ENCODE assay signal across 8 cellular contexts in the genomic region with DNA sequence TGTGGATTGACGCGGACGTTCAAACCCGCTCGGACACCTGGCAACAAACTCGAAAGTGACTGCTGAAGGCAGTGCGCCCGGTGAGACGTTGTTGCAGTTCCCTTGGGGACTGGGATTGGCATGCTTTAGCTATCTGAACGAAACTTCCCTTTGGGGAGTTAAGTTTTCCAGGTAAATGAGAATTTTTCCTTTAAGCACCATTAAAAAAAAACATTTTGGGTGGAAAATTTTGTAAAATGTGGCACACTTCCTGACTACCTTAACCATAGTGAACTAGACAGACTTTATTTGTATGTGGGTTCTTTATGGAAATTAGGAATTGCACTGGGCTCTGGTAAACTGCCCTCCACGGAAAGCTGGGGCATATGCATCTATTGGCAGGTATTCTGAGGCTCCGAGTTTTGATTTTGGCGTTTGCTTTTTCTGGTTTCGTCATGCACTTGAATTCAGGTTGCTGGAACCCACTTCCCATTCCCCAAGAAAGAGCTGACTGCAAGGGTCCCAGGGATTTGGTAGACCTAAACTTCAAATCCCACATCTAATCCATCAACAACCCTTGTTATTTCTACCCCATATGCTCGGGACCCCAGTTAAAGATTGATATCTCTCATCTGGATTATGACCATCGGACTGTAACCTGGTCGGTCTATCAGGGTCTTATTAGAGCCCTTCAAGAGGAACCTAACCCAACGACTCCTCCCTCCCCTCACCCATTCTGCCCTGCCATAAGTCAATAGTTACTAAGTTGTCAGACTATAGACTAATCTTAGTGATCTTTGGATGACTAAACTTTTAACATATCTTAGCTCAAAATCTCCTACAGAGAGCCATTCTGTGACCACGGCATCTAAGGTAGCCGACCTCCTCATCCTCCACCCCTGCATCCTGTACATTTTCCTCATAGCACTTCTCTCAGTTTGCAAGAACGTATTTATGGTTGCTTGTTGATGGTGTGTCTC. TPM values are rescaled to one million over a fixed set of nuclear protein-coding genes. Genes with fewer than 3 reads are reported as not detected.
DNase-seq lines count a peak whose midpoint lies in the region; ATAC-seq and TF ChIP-seq lines count a peak whose summit lies in the region.

No MANE protein-coding gene starts in this region.

- CTCF ChIA-PET in OCI-LY7 (lab: Charles Lee; ENCODE audit: unreplicated experiment): interaction anchor here (1.0 to 1.4 kb wide), 2 partner anchors 14 to 46 kb away, joined by 5 read pairs; no protein-coding TSS in a partner anchor

- TF ChIP-seq CTCF in OCI-LY7 (conservative IDR thresholded peaks at IDR 0.05; ENCODE audit: low read length) (no peak), dorsolateral prefrontal cortex (IDR thresholded peaks at IDR 0.05 in 54 of 56, conservative IDR thresholded peaks at IDR 0.05 in 2 of 56; ENCODE audit: low read depth in 1 of 56, partially characterized antibody in 56 of 56) (no peak), neural cell (IDR thresholded peaks at IDR 0.05; ENCODE audit: poor library complexity, severe bottlenecking) (no peak)

- no peaks in the 10 kb centered on the region for H3K9me3 ChIP-seq in OCI-LY7 (ENCODE audit: low read length)
- H3K9me3 ChIP-seq in neural cell (ENCODE audit: low read length): no peaks in the 10 kb centered on the region

- TF ChIP-seq RAD21 in neural cell (conservative IDR thresholded peaks at IDR 0.05): no peak

- intact Hi-C loops in OCI-LY7 (cut with micrococcal nuclease; ENCODE audit: unreplicated experiment): no loop called here
- intact Hi-C loops in dorsolateral prefrontal cortex (cut with DNase I): loop anchor here in 1 of 2 donors (5.0 kb wide), 1 partner anchor 413 kb away; no protein-coding TSS in a partner anchor

- no peak overlapping the region for H3K27ac ChIP-seq in OCI-LY7 (ENCODE audit: low read depth, low read length, poor library complexity, severe bottlenecking)
- peak overlapping the region in 49 of 59 donors; percentile 11 to 98 (median 88) for H3K27ac ChIP-seq in dorsolateral prefrontal cortex
- H3K27ac ChIP-seq in neural cell (ENCODE audit: low read length): peak overlapping the region; percentile 96

- H3K9ac ChIP-seq in neural cell (ENCODE audit: low read length): peak overlapping the region; percentile 100

- no TSS peak for BruUV-seq in OCI-LY7 (replicated peaks; lab: Mats Ljungman, UMichigan)

- H2AFZ ChIP-seq in OCI-LY7 (ENCODE audit: low read length) (peak overlapping the region; percentile 91), neural cell (ENCODE audit: low read depth, low read length) (peak overlapping the region; percentile 86)

- H3K27me3 ChIP-seq in dorsolateral prefrontal cortex: no peaks in the 10 kb centered on the region
- H3K27me3 ChIP-seq in neural cell (ENCODE audit: insufficient read depth, low read depth, low read length): no peaks in the 10 kb centered on the region

- H3K4me3 ChIP-seq in GM08714 (ENCODE audit: low read length) (peak overlapping the region; percentile 89), OCI-LY7 (ENCODE audit: low read depth, low read length, poor library complexity, severe bottlenecking) (peak overlapping the region; percentile 91), dorsolateral prefrontal cortex (peak overlapping the region; percentile 67 to 100 (median 97)), neural cell (ENCODE audit: low read length) (peak overlapping the region; percentile 99)

- H3K4me2 ChIP-seq in OCI-LY7 (ENCODE audit: low read length) (peak overlapping the region; percentile 96), neural cell (ENCODE audit: low read length) (peak overlapping the region; percentile 46)

- POLR2A ChIA-PET in OCI-LY7 (lab: Charles Lee): interaction anchor here (0.7 to 3.0 kb wide), 5 partner anchors 10 to 430 kb away, joined by 3 to 14 read pairs (median 3); no protein-coding TSS in a partner anchor

- H3F3A ChIP-seq in neural cell (ENCODE audit: insufficient read depth, low read length, poor library complexity, severe bottlenecking): no peaks in the 10 kb centered on the region

- no peak for DNase-seq in OCI-LY7 (ENCODE audit: low spot score)
- DNase-seq in dorsolateral prefrontal cortex: no peak
- DNase-seq in NCI-H1417 treated with DMSO at 0.1 percent for 48 hours (lab: John Stamatoyannopoulos, UW): no peak
- no peak for DNase-seq in SKM-1 (lab: John Stamatoyannopoulos, UW; ENCODE audit: unreplicated experiment)
- no peak for DNase-seq in DMS79 (lab: John Stamatoyannopoulos, UW)

- no peaks in the 10 kb centered on the region for H4K20me1 ChIP-seq in OCI-LY7 (ENCODE audit: insufficient read depth, low read length)
- H4K20me1 ChIP-seq in neural cell (ENCODE audit: insufficient read depth): no peaks in the 10 kb centered on the region

- H3K4me1 ChIP-seq in OCI-LY7 (ENCODE audit: insufficient read depth, low read length, poor library complexity, severe bottlenecking): peaks cover 22% of the 10 kb centered on the region

- no peak for TF ChIP-seq EP300 in neural cell (conservative IDR thresholded peaks at IDR 0.05; ENCODE audit: poor library complexity, severe bottlenecking)

- no peaks in the 10 kb centered on the region for H3K9me2 ChIP-seq in OCI-LY7 (ENCODE audit: insufficient read depth, low read length)
- no peaks in the 10 kb centered on the region for H3K9me2 ChIP-seq in neural cell (ENCODE audit: insufficient read depth, low read length)

- no peak for ATAC-seq in esophagus mucosa

- peaks cover 31% of the 10 kb centered on the region for H3K79me2 ChIP-seq in OCI-LY7 (ENCODE audit: insufficient read depth, low read depth, low read length)
- peaks cover 31% of the 10 kb centered on the region for H3K79me2 ChIP-seq in neural cell (replicated peaks; ENCODE audit: insufficient read depth, low read length)

- peaks cover 17% of the 10 kb centered on the region for H3K36me3 ChIP-seq in OCI-LY7 (ENCODE audit: insufficient read depth, low read length)
- peaks cover 11% of the 10 kb centered on the region for H3K36me3 ChIP-seq in neural cell (ENCODE audit: insufficient read depth, low read length)

TF ChIP-seq in neural cell, 6 proteins besides CTCF, POLR2A, EP300 and RAD21:
- TF ChIP-seq SMC3 (conservative IDR thresholded peaks at IDR 0.05; ENCODE audit: poor library complexity) (no peak), TAF1 (IDR thresholded peaks at IDR 0.05; ENCODE audit: low read depth) (no peak), MXI1 (conservative IDR thresholded peaks at IDR 0.05; ENCODE audit: poor library complexity, severe bottlenecking) (no peak), EZH2 (IDR thresholded peaks at IDR 0.05; ENCODE audit: borderline replicate concordance, insufficient read depth, low read length, poor library complexity, severe bottlenecking) (no peak), POLR2AphosphoS5 (IDR thresholded peaks at IDR 0.05) (no peak)
- TF ChIP-seq, protein P1, sequence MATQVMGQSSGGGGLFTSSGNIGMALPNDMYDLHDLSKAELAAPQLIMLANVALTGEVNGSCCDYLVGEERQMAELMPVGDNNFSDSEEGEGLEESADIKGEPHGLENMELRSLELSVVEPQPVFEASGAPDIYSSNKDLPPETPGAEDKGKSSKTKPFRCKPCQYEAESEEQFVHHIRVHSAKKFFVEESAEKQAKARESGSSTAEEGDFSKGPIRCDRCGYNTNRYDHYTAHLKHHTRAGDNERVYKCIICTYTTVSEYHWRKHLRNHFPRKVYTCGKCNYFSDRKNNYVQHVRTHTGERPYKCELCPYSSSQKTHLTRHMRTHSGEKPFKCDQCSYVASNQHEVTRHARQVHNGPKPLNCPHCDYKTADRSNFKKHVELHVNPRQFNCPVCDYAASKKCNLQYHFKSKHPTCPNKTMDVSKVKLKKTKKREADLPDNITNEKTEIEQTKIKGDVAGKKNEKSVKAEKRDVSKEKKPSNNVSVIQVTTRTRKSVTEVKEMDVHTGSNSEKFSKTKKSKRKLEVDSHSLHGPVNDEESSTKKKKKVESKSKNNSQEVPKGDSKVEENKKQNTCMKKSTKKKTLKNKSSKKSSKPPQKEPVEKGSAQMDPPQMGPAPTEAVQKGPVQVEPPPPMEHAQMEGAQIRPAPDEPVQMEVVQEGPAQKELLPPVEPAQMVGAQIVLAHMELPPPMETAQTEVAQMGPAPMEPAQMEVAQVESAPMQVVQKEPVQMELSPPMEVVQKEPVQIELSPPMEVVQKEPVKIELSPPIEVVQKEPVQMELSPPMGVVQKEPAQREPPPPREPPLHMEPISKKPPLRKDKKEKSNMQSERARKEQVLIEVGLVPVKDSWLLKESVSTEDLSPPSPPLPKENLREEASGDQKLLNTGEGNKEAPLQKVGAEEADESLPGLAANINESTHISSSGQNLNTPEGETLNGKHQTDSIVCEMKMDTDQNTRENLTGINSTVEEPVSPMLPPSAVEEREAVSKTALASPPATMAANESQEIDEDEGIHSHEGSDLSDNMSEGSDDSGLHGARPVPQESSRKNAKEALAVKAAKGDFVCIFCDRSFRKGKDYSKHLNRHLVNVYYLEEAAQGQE (IDR thresholded peaks at IDR 0.05; ENCODE audit: borderline replicate concordance): no peak

RNA-seq across cellular contexts. Expression of a gene that starts 0.8 kb away (rescaled TPM):
- 23.9 and 29.3 TPM in 2 replicates for total RNA-seq in OCI-LY7 (2014; rRNA removed; shearing (Covaris generic))
- 45.8 and 49.2 TPM in 2 replicates for total RNA-seq in OCI-LY7 (2022)
- 10 to 100 TPM; 22.6 to 58.2 (median 34.6) TPM for total RNA-seq in dorsolateral prefrontal cortex
- 280 and 320 TPM in 2 replicates for polyA plus RNA-seq in neural cell
- 108 and 114 TPM in 2 replicates for polyA minus RNA-seq in neural cell
- total RNA-seq in esophagus mucosa: 143 TPM

RNA-seq across cellular contexts. Expression of a gene that starts 4.5 kb away (rescaled TPM):
- total RNA-seq in OCI-LY7 (2014; rRNA removed; shearing (Covaris generic)): 0.32 TPM in 1 of 2 replicates, not detected in the other
- total RNA-seq in OCI-LY7 (2022) (0.89 TPM in 2 replicates), dorsolateral prefrontal cortex (1 to 10 TPM in 110 of 120 experiments, under 1 TPM in 10; 0.46 to 8.3 (median 1.9) TPM), esophagus mucosa (1.7 TPM)
- 2.1 and 3.8 TPM in 2 replicates for polyA plus RNA-seq in neural cell
- 1.9 and 4.3 TPM in 2 replicates for polyA minus RNA-seq in neural cell
